In genomic region chr17:48586355-48586924, GRCh38 we compare ENCODE assay signal across 9 cellular contexts. TPM values are rescaled to one million over a fixed set of nuclear protein-coding genes. Genes with fewer than 3 reads are reported as not detected.
DNase-seq lines count a peak whose midpoint lies in the region; ATAC-seq, FAIRE-seq and TF ChIP-seq lines count a peak whose summit lies in the region.
"Had no signal": no experiment of that assay in that cellular context is flagged by ENCODE, and none has a peak within 500 bp of the region (broad histone marks: within the 10 kb centered on the region; RNA-seq: fewer than 3 reads in every experiment).

No MANE protein-coding gene starts in this region.

- no peaks in the 10 kb centered on the region for H3K36me3 Mint-ChIP-seq in activated CD4-positive, alpha-beta memory T cell treated with anti-CD3 and anti-CD28 coated beads for 36 hours
- H3K36me3 Mint-ChIP-seq in immature natural killer cell, result no peaks in the 10 kb centered on the region

- POLR2A ChIA-PET in activated CD4-positive, alpha-beta memory T cell treated with anti-CD3 and anti-CD28 coated beads for 36 hours (lab: Charles Lee), result no interaction called here

- no peak for ATAC-seq in GM18870 (IDR thresholded peaks at IDR 0.05; ENCODE audit: unreplicated experiment)

- FAIRE-seq in D721Med (lab: Jason Lieb, UNC) (no peak), HTR-8/SVneo (lab: Jason Lieb, UNC) (no peak)

- WGBS in thymus, result 5% methylated on average over 29 of the region's 29 CpGs

- peaks cover 22% of the 10 kb centered on the region for H3K4me1 Mint-ChIP-seq in activated CD4-positive, alpha-beta memory T cell treated with anti-CD3 and anti-CD28 coated beads for 36 hours (ENCODE audit: low read depth)
- peaks cover 31 to 50% of the 10 kb centered on the region in 2 donors for H3K4me1 Mint-ChIP-seq in immature natural killer cell

- TF ChIP-seq CTCF in D721Med (IDR thresholded peaks at IDR 0.05; ENCODE audit: insufficient read depth, missing control alignments), result no peak

- H3K27me3 ChIP-seq in thymus (ENCODE audit: control insufficient read depth, insufficient read depth), result peaks cover 96% of the 10 kb centered on the region

- DNase-seq in activated CD8-positive, alpha-beta memory T cell treated with anti-CD3 and anti-CD28 coated beads, Interleukin-2, amount 50 U/mL, for 4 hours, result peak; percentile 39
- no peak for DNase-seq in activated CD8-positive, alpha-beta memory T cell treated with anti-CD3 and anti-CD28 coated beads for 24 hours
- peak; percentile 55 for DNase-seq in activated CD4-positive, alpha-beta memory T cell treated with anti-CD3 and anti-CD28 coated beads for 36 hours
- DNase-seq in immature natural killer cell, result peak; percentile 50 to 51 (median 51)
- no peak for DNase-seq in D721Med (ENCODE audit: insufficient read length, low spot score)
- DNase-seq in HTR-8/SVneo (ENCODE audit: insufficient read length, low spot score), result no peak
- DNase-seq: GDM1 had no signal

- no peak overlapping the region for H3K27ac ChIP-seq in thymus (ENCODE audit: low read depth)

- H3K27ac Mint-ChIP-seq in activated CD4-positive, alpha-beta memory T cell treated with anti-CD3 and anti-CD28 coated beads for 36 hours, result no peak overlapping the region
- peak overlapping the region in 5 of 6 donors; percentile 10 to 91 (median 88) for H3K27ac Mint-ChIP-seq in immature natural killer cell

- peaks cover 74% of the 10 kb centered on the region for H3K27me3 Mint-ChIP-seq in activated CD4-positive, alpha-beta memory T cell treated with anti-CD3 and anti-CD28 coated beads for 36 hours
- peaks cover 32% of the 10 kb centered on the region in 3 donors for H3K27me3 Mint-ChIP-seq in immature natural killer cell (ENCODE audit: low read depth in 3 of 3)

- H3K36me3 ChIP-seq in thymus (ENCODE audit: control insufficient read depth, insufficient read depth), result no peaks in the 10 kb centered on the region

- peak overlapping the region; percentile 88 for H3K4me3 Mint-ChIP-seq in activated CD4-positive, alpha-beta memory T cell treated with anti-CD3 and anti-CD28 coated beads for 36 hours
- H3K4me3 Mint-ChIP-seq in immature natural killer cell, result peak overlapping the region; percentile 89 to 99 (median 97)

- intact Hi-C loops in activated CD4-positive, alpha-beta memory T cell treated with anti-CD3 and anti-CD28 coated beads for 36 hours (cut with micrococcal nuclease), result no loop called here

- CTCF ChIA-PET in activated CD4-positive, alpha-beta memory T cell treated with anti-CD3 and anti-CD28 coated beads for 36 hours (lab: Charles Lee), result interaction anchor here (2.6 to 3.2 kb wide), 3 partner anchors 15 to 94 kb away, joined by 9 to 14 read pairs (median 11); no protein-coding TSS in a partner anchor

- H3K9me3 ChIP-seq in thymus (ENCODE audit: control insufficient read depth), result no peaks in the 10 kb centered on the region

- peak overlapping the region; percentile 52 for H3K4me3 ChIP-seq in thymus (ENCODE audit: low read length)

- no peaks in the 10 kb centered on the region for H3K9me3 Mint-ChIP-seq in activated CD4-positive, alpha-beta memory T cell treated with anti-CD3 and anti-CD28 coated beads for 36 hours
- H3K9me3 Mint-ChIP-seq in immature natural killer cell, result no peaks in the 10 kb centered on the region

- H3K4me1 ChIP-seq in thymus (ENCODE audit: control insufficient read depth, insufficient read depth, low read length), result peaks cover 10% of the 10 kb centered on the region

RNA-seq across cellular contexts. Expression of gene HOXB3, which starts 3.6 kb away (rescaled TPM):
- total RNA-seq in activated CD4-positive, alpha-beta memory T cell treated with anti-CD3 and anti-CD28 coated beads for 36 hours, result 1 to 10 TPM; 2.6 TPM
- polyA plus RNA-seq in immature natural killer cell (under 1 TPM in 2 of 3 donors, not detected in 1; 0.26 to 0.45 TPM), thymus (3.3 TPM)

RNA-seq across cellular contexts. Expression of gene HOXB5, which starts 7.1 kb away (rescaled TPM):
- not detected for total RNA-seq in activated CD4-positive, alpha-beta memory T cell treated with anti-CD3 and anti-CD28 coated beads for 36 hours
- polyA plus RNA-seq in immature natural killer cell (not detected), thymus (0.16 TPM)

RNA-seq across cellular contexts. Expression of gene HOXB4, which starts 8.3 kb away (rescaled TPM):
- total RNA-seq in activated CD4-positive, alpha-beta memory T cell treated with anti-CD3 and anti-CD28 coated beads for 36 hours, result 1 to 10 TPM; 2.3 TPM
- polyA plus RNA-seq in immature natural killer cell (under 1 TPM in 2 of 3 donors, not detected in 1; 0.14 to 0.53 TPM), thymus (1.5 TPM)

RNA-seq across cellular contexts. Expression of gene HOXB6, which starts 18.3 kb away (rescaled TPM):
- under 1 TPM; 0.21 to 0.22 TPM for total RNA-seq in activated CD4-positive, alpha-beta memory T cell treated with anti-CD3 and anti-CD28 coated beads for 36 hours
- polyA plus RNA-seq in immature natural killer cell, result not detected
- 1.0 TPM for polyA plus RNA-seq in thymus

RNA-seq across cellular contexts. Expression of gene HOXB7, which starts 24.4 kb away (rescaled TPM):
- total RNA-seq in activated CD4-positive, alpha-beta memory T cell treated with anti-CD3 and anti-CD28 coated beads for 36 hours, result under 1 TPM; 0.36 to 0.44 TPM
- polyA plus RNA-seq in immature natural killer cell, result 1 to 10 TPM in 2 of 3 donors, under 1 TPM in 1; 0.39 to 1.8 (median 1.5) TPM
- polyA plus RNA-seq in thymus, result 1.0 TPM

Comparison
In these comparisons a context has a peak if more than half of its experiments do, and no peak if none do; other contexts are left out.
1. DNase-seq: peak in activated CD8-positive, alpha-beta memory T cell treated with anti-CD3 and anti-CD28 coated beads, Interleukin-2, amount 50 U/mL, for 4 hours (single experiment), activated CD4-positive, alpha-beta memory T cell treated with anti-CD3 and anti-CD28 coated beads for 36 hours (single experiment) and immature natural killer cell (3 of 3); none in activated CD8-positive, alpha-beta memory T cell treated with anti-CD3 and anti-CD28 coated beads for 24 hours (single experiment), D721Med (single experiment) and HTR-8/SVneo (single experiment).